ENCODE assay signal across 1 cellular context in genomic region chr6:47111685-47112084, GRCh38.
TF ChIP-seq lines count a peak whose summit lies in the region.

No MANE protein-coding gene starts in this region.

TF ChIP-seq in GM23338, 12 proteins besides CTCF, POLR2A, EP300 and RAD21 (continued from another document):
- no peak for TF ChIP-seq POLR2AphosphoS5 (IDR thresholded peaks at IDR 0.05; ENCODE audit: low read depth)
- no peak for TF ChIP-seq EZH2phosphoT487 (IDR thresholded peaks at IDR 0.05; ENCODE audit: unreplicated experiment)
- no peak for TF ChIP-seq ZNF114 (CRISPR knock-in tag; IDR thresholded peaks at IDR 0.05)
- no peak for TF ChIP-seq JUNB (IDR thresholded peaks at IDR 0.05; ENCODE audit: unreplicated experiment)
- no peak for TF ChIP-seq NANOG (IDR thresholded peaks at IDR 0.05; ENCODE audit: borderline replicate concordance)
- TF ChIP-seq, protein P1, sequence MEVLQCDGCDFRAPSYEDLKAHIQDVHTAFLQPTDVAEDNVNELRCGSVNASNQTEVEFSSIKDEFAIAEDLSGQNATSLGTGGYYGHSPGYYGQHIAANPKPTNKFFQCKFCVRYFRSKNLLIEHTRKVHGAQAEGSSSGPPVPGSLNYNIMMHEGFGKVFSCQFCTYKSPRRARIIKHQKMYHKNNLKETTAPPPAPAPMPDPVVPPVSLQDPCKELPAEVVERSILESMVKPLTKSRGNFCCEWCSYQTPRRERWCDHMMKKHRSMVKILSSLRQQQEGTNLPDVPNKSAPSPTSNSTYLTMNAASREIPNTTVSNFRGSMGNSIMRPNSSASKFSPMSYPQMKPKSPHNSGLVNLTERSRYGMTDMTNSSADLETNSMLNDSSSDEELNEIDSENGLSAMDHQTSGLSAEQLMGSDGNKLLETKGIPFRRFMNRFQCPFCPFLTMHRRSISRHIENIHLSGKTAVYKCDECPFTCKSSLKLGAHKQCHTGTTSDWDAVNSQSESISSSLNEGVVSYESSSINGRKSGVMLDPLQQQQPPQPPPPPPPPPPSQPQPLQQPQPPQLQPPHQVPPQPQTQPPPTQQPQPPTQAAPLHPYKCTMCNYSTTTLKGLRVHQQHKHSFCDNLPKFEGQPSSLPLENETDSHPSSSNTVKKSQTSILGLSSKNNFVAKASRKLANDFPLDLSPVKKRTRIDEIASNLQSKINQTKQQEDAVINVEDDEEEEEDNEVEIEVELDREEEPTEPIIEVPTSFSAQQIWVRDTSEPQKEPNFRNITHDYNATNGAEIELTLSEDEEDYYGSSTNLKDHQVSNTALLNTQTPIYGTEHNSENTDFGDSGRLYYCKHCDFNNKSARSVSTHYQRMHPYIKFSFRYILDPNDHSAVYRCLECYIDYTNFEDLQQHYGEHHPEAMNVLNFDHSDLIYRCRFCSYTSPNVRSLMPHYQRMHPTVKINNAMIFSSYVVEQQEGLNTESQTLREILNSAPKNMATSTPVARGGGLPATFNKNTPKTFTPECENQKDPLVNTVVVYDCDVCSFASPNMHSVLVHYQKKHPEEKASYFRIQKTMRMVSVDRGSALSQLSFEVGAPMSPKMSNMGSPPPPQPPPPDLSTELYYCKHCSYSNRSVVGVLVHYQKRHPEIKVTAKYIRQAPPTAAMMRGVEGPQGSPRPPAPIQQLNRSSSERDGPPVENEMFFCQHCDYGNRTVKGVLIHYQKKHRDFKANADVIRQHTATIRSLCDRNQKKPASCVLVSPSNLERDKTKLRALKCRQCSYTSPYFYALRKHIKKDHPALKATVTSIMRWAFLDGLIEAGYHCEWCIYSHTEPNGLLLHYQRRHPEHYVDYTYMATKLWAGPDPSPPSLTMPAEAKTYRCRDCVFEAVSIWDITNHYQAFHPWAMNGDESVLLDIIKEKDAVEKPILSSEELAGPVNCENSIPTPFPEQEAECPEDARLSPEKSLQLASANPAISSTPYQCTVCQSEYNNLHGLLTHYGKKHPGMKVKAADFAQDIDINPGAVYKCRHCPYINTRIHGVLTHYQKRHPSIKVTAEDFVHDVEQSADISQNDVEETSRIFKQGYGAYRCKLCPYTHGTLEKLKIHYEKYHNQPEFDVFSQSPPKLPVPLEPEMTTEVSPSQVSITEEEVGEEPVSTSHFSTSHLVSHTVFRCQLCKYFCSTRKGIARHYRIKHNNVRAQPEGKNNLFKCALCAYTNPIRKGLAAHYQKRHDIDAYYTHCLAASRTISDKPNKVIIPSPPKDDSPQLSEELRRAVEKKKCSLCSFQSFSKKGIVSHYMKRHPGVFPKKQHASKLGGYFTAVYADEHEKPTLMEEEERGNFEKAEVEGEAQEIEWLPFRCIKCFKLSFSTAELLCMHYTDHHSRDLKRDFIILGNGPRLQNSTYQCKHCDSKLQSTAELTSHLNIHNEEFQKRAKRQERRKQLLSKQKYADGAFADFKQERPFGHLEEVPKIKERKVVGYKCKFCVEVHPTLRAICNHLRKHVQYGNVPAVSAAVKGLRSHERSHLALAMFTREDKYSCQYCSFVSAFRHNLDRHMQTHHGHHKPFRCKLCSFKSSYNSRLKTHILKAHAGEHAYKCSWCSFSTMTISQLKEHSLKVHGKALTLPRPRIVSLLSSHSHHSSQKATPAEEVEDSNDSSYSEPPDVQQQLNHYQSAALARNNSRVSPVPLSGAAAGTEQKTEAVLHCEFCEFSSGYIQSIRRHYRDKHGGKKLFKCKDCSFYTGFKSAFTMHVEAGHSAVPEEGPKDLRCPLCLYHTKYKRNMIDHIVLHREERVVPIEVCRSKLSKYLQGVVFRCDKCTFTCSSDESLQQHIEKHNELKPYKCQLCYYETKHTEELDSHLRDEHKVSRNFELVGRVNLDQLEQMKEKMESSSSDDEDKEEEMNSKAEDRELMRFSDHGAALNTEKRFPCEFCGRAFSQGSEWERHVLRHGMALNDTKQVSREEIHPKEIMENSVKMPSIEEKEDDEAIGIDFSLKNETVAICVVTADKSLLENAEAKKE (CRISPR knock-in tag; IDR thresholded peaks at IDR 0.05) = no peak
- no peak for TF ChIP-seq REST (IDR thresholded peaks at IDR 0.05; ENCODE audit: unreplicated experiment)
- no peak for TF ChIP-seq CREB1 (CRISPR knock-in tag; IDR thresholded peaks at IDR 0.05; ENCODE audit: low read depth)
